Comparison of ENCODE assay signal across 1 cellular context in genomic region chrX:120251471-120252011, GRCh38.
A peak's percentile ranks its signal among the peaks of the same experiment; 100 is the strongest.
TF ChIP-seq lines count a peak whose summit lies in the region.

No MANE protein-coding gene starts in this region.

TF ChIP-seq in GM12878, 131 proteins besides CTCF, POLR2A, EP300 and RAD21 (continued from another document):
- TF ChIP-seq RAD51 (IDR thresholded peaks at IDR 0.05): no peak
- TF ChIP-seq JUND (IDR thresholded peaks at IDR 0.05; ENCODE audit: low read depth, low read length): no peak
- TF ChIP-seq NBN (IDR thresholded peaks at IDR 0.05): no peak
- peak; percentile 51 to 65; a peak in 3 of 4 replicates for TF ChIP-seq BHLHE40 (IDR thresholded peaks at IDR 0.05; ENCODE audit: borderline replicate concordance in 1 of 2, low read depth in 2 of 2, low read length in 1 of 2)
- peak; percentile 50 for TF ChIP-seq IKZF1 (conservative IDR thresholded peaks at IDR 0.05)
- TF ChIP-seq IRF5 (IDR thresholded peaks at IDR 0.05; ENCODE audit: borderline replicate concordance): no peak
- no peak for TF ChIP-seq ETV6 (conservative IDR thresholded peaks at IDR 0.05 in 1 of 2, IDR thresholded peaks at IDR 0.05 in 1 of 2; ENCODE audit: borderline replicate concordance in 1 of 2, low read depth in 1 of 2)
- TF ChIP-seq NR2F1 (conservative IDR thresholded peaks at IDR 0.05): no peak
- no peak for TF ChIP-seq STAT1 (conservative IDR thresholded peaks at IDR 0.05)
- TF ChIP-seq ZNF207 (IDR thresholded peaks at IDR 0.05; ENCODE audit: borderline replicate concordance): no peak
- TF ChIP-seq NKRF (conservative IDR thresholded peaks at IDR 0.05): no peak
